Comparison of ENCODE assay signal across 1 cellular context in genomic region chr6:134063966-134064445, GRCh38.
A peak's percentile ranks its signal among the peaks of the same experiment; 100 is the strongest.
TF ChIP-seq lines count a peak whose summit lies in the region.

No MANE protein-coding gene starts in this region.

TF ChIP-seq in HepG2, 621 proteins besides CTCF, POLR2A, EP300 and RAD21 (continued from another document and continues in another):
- no peak for TF ChIP-seq ZFP62 (CRISPR knock-in tag; IDR thresholded peaks at IDR 0.05)
- no peak for TF ChIP-seq ZNF558 (CRISPR knock-in tag; IDR thresholded peaks at IDR 0.05; ENCODE audit: borderline replicate concordance)
- TF ChIP-seq, protein P1, sequence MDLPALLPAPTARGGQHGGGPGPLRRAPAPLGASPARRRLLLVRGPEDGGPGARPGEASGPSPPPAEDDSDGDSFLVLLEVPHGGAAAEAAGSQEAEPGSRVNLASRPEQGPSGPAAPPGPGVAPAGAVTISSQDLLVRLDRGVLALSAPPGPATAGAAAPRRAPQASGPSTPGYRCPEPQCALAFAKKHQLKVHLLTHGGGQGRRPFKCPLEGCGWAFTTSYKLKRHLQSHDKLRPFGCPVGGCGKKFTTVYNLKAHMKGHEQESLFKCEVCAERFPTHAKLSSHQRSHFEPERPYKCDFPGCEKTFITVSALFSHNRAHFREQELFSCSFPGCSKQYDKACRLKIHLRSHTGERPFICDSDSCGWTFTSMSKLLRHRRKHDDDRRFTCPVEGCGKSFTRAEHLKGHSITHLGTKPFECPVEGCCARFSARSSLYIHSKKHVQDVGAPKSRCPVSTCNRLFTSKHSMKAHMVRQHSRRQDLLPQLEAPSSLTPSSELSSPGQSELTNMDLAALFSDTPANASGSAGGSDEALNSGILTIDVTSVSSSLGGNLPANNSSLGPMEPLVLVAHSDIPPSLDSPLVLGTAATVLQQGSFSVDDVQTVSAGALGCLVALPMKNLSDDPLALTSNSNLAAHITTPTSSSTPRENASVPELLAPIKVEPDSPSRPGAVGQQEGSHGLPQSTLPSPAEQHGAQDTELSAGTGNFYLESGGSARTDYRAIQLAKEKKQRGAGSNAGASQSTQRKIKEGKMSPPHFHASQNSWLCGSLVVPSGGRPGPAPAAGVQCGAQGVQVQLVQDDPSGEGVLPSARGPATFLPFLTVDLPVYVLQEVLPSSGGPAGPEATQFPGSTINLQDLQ (CRISPR knock-in tag; IDR thresholded peaks at IDR 0.05), result no peak
- TF ChIP-seq CAMTA2 (CRISPR knock-in tag; IDR thresholded peaks at IDR 0.05; ENCODE audit: borderline replicate concordance), result no peak
- TF ChIP-seq ZNF557 (CRISPR knock-in tag; IDR thresholded peaks at IDR 0.05), result no peak
- no peak for TF ChIP-seq FOXK2 (IDR thresholded peaks at IDR 0.05)
- TF ChIP-seq ZNF7 (CRISPR knock-in tag; IDR thresholded peaks at IDR 0.05), result no peak
- TF ChIP-seq RARA (CRISPR knock-in tag; IDR thresholded peaks at IDR 0.05), result no peak
- TF ChIP-seq, protein P2, sequence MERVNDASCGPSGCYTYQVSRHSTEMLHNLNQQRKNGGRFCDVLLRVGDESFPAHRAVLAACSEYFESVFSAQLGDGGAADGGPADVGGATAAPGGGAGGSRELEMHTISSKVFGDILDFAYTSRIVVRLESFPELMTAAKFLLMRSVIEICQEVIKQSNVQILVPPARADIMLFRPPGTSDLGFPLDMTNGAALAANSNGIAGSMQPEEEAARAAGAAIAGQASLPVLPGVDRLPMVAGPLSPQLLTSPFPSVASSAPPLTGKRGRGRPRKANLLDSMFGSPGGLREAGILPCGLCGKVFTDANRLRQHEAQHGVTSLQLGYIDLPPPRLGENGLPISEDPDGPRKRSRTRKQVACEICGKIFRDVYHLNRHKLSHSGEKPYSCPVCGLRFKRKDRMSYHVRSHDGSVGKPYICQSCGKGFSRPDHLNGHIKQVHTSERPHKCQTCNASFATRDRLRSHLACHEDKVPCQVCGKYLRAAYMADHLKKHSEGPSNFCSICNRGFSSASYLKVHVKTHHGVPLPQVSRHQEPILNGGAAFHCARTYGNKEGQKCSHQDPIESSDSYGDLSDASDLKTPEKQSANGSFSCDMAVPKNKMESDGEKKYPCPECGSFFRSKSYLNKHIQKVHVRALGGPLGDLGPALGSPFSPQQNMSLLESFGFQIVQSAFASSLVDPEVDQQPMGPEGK (CRISPR knock-in tag; IDR thresholded peaks at IDR 0.05), result 0 out of 2 replicates have a peak, but pooled peaks have one; percentile 28
- no peak for TF ChIP-seq PAWR (CRISPR knock-in tag; IDR thresholded peaks at IDR 0.05; ENCODE audit: borderline replicate concordance)
- peak; percentile 32 for TF ChIP-seq TEAD3 (CRISPR knock-in tag; optimal IDR thresholded peaks at IDR 0.05; ENCODE audit: borderline replicate concordance)
- TF ChIP-seq ZNF672 (CRISPR knock-in tag; IDR thresholded peaks at IDR 0.05), result no peak
- no peak for TF ChIP-seq ZKSCAN5 (CRISPR knock-in tag; IDR thresholded peaks at IDR 0.05)
- TF ChIP-seq, protein P3, sequence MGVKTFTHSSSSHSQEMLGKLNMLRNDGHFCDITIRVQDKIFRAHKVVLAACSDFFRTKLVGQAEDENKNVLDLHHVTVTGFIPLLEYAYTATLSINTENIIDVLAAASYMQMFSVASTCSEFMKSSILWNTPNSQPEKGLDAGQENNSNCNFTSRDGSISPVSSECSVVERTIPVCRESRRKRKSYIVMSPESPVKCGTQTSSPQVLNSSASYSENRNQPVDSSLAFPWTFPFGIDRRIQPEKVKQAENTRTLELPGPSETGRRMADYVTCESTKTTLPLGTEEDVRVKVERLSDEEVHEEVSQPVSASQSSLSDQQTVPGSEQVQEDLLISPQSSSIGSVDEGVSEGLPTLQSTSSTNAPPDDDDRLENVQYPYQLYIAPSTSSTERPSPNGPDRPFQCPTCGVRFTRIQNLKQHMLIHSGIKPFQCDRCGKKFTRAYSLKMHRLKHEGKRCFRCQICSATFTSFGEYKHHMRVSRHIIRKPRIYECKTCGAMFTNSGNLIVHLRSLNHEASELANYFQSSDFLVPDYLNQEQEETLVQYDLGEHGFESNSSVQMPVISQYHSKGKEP (CRISPR knock-in tag; IDR thresholded peaks at IDR 0.05), result no peak
- TF ChIP-seq ARNTL (CRISPR knock-in tag; IDR thresholded peaks at IDR 0.05), result no peak
- TF ChIP-seq CCDC6 (CRISPR knock-in tag; IDR thresholded peaks at IDR 0.05), result no peak
- no peak for TF ChIP-seq TAF1 (CRISPR knock-in tag; IDR thresholded peaks at IDR 0.05)
- TF ChIP-seq ZEB1 (IDR thresholded peaks at IDR 0.05; ENCODE audit: insufficient replicate concordance, low read depth), result no peak
- TF ChIP-seq FOXM1 (CRISPR knock-in tag; IDR thresholded peaks at IDR 0.05), result no peak
- TF ChIP-seq, protein P4, sequence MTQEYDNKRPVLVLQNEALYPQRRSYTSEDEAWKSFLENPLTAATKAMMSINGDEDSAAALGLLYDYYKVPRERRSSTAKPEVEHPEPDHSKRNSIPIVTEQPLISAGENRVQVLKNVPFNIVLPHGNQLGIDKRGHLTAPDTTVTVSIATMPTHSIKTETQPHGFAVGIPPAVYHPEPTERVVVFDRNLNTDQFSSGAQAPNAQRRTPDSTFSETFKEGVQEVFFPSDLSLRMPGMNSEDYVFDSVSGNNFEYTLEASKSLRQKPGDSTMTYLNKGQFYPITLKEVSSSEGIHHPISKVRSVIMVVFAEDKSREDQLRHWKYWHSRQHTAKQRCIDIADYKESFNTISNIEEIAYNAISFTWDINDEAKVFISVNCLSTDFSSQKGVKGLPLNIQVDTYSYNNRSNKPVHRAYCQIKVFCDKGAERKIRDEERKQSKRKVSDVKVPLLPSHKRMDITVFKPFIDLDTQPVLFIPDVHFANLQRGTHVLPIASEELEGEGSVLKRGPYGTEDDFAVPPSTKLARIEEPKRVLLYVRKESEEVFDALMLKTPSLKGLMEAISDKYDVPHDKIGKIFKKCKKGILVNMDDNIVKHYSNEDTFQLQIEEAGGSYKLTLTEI (CRISPR knock-in tag; conservative IDR thresholded peaks at IDR 0.05), result no peak
- TF ChIP-seq ZSCAN25 (CRISPR knock-in tag; IDR thresholded peaks at IDR 0.05), result no peak
- no peak for TF ChIP-seq SP140L (CRISPR knock-in tag; IDR thresholded peaks at IDR 0.05; ENCODE audit: borderline replicate concordance)
- TF ChIP-seq, protein P5, sequence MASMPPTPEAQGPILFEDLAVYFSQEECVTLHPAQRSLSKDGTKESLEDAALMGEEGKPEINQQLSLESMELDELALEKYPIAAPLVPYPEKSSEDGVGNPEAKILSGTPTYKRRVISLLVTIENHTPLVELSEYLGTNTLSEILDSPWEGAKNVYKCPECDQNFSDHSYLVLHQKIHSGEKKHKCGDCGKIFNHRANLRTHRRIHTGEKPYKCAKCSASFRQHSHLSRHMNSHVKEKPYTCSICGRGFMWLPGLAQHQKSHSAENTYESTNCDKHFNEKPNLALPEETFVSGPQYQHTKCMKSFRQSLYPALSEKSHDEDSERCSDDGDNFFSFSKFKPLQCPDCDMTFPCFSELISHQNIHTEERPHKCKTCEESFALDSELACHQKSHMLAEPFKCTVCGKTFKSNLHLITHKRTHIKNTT (CRISPR knock-in tag; IDR thresholded peaks at IDR 0.05), result no peak
- TF ChIP-seq, protein P6, sequence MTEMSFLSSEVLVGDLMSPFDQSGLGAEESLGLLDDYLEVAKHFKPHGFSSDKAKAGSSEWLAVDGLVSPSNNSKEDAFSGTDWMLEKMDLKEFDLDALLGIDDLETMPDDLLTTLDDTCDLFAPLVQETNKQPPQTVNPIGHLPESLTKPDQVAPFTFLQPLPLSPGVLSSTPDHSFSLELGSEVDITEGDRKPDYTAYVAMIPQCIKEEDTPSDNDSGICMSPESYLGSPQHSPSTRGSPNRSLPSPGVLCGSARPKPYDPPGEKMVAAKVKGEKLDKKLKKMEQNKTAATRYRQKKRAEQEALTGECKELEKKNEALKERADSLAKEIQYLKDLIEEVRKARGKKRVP (CRISPR knock-in tag; IDR thresholded peaks at IDR 0.05), result no peak
- TF ChIP-seq ZNF703 (CRISPR knock-in tag; IDR thresholded peaks at IDR 0.05; ENCODE audit: borderline replicate concordance), result no peak
- no peak for TF ChIP-seq CBX2 (IDR thresholded peaks at IDR 0.05; ENCODE audit: low read depth, low read length)
- no peak for TF ChIP-seq CBX2 (CRISPR knock-in tag; IDR thresholded peaks at IDR 0.05; ENCODE audit: low read depth)
- no peak for TF ChIP-seq DNMT1 (CRISPR knock-in tag; IDR thresholded peaks at IDR 0.05)
- TF ChIP-seq ONECUT2 (CRISPR knock-in tag; IDR thresholded peaks at IDR 0.05), result no peak
- peak; percentile 34; the same call in 1 of the 2 replicates for TF ChIP-seq GATAD2A (CRISPR knock-in tag; IDR thresholded peaks at IDR 0.05)
- TF ChIP-seq ZNF24 (IDR thresholded peaks at IDR 0.05), result no peak
- TF ChIP-seq KAT2B (IDR thresholded peaks at IDR 0.05; ENCODE audit: borderline replicate concordance, low read depth, low read length), result no peak
- TF ChIP-seq MED1 (CRISPR knock-in tag; IDR thresholded peaks at IDR 0.05), result no peak
- no peak; the same call in 1 of the 2 replicates for TF ChIP-seq EEA1 (CRISPR knock-in tag; IDR thresholded peaks at IDR 0.05; ENCODE audit: borderline replicate concordance)
- no peak for TF ChIP-seq ZNF577 (CRISPR knock-in tag; IDR thresholded peaks at IDR 0.05; ENCODE audit: borderline replicate concordance, low read depth)
- TF ChIP-seq HNF4G (IDR thresholded peaks at IDR 0.05; ENCODE audit: borderline replicate concordance, low read depth, low read length), result no peak
- TF ChIP-seq HNF4G (CRISPR knock-in tag; IDR thresholded peaks at IDR 0.05; ENCODE audit: borderline replicate concordance, low read depth), result no peak
- TF ChIP-seq ZNF747 (CRISPR knock-in tag; IDR thresholded peaks at IDR 0.05; ENCODE audit: borderline replicate concordance), result no peak
- TF ChIP-seq, protein P7, sequence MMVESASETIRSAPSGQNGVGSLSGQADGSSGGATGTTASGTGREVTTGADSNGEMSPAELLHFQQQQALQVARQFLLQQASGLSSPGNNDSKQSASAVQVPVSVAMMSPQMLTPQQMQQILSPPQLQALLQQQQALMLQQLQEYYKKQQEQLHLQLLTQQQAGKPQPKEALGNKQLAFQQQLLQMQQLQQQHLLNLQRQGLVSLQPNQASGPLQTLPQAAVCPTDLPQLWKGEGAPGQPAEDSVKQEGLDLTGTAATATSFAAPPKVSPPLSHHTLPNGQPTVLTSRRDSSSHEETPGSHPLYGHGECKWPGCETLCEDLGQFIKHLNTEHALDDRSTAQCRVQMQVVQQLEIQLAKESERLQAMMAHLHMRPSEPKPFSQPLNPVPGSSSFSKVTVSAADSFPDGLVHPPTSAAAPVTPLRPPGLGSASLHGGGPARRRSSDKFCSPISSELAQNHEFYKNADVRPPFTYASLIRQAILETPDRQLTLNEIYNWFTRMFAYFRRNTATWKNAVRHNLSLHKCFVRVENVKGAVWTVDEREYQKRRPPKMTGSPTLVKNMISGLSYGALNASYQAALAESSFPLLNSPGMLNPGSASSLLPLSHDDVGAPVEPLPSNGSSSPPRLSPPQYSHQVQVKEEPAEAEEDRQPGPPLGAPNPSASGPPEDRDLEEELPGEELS (CRISPR knock-in tag; IDR thresholded peaks at IDR 0.05), result no peak
- no peak for TF ChIP-seq HOXA7 (CRISPR knock-in tag; IDR thresholded peaks at IDR 0.05)
- TF ChIP-seq ARNT2 (CRISPR knock-in tag; IDR thresholded peaks at IDR 0.05; ENCODE audit: low read depth), result no peak
- TF ChIP-seq RELA (CRISPR knock-in tag; IDR thresholded peaks at IDR 0.05), result no peak
- TF ChIP-seq ZBTB1 (CRISPR knock-in tag; IDR thresholded peaks at IDR 0.05; ENCODE audit: borderline replicate concordance), result no peak
- no peak for TF ChIP-seq ZNF598 (CRISPR knock-in tag; IDR thresholded peaks at IDR 0.05; ENCODE audit: borderline replicate concordance)
- no peak for TF ChIP-seq ZNF143 (CRISPR knock-in tag; IDR thresholded peaks at IDR 0.05)
- TF ChIP-seq TARDBP (CRISPR knock-in tag; IDR thresholded peaks at IDR 0.05), result no peak
- TF ChIP-seq NFKB2 (CRISPR knock-in tag; IDR thresholded peaks at IDR 0.05; ENCODE audit: borderline replicate concordance), result no peak
- TF ChIP-seq, protein P8, sequence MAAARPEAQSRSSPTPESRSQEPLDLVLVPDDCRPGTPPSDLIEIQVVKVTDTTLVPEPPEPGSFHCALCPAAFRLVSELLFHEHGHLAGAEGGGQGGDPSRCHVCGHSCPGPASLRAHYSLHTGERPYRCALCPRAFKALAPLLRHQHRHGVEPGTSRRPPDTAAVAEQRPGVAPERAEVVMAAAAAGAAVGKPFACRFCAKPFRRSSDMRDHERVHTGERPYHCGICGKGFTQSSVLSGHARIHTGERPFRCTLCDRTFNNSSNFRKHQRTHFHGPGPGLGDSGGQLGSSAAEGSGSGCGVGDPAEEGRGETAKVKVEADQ (CRISPR knock-in tag; IDR thresholded peaks at IDR 0.05; ENCODE audit: borderline replicate concordance), result no peak
- TF ChIP-seq MATR3 (CRISPR knock-in tag; IDR thresholded peaks at IDR 0.05), result no peak
- no peak for TF ChIP-seq MLLT10 (CRISPR knock-in tag; IDR thresholded peaks at IDR 0.05)
- TF ChIP-seq TEF (CRISPR knock-in tag; IDR thresholded peaks at IDR 0.05), result no peak
- TF ChIP-seq STAT6 (CRISPR knock-in tag; IDR thresholded peaks at IDR 0.05; ENCODE audit: borderline replicate concordance), result no peak
- TF ChIP-seq ZNF235 (CRISPR knock-in tag; IDR thresholded peaks at IDR 0.05; ENCODE audit: borderline replicate concordance), result no peak
